In genomic region chrX:101595739-101596419, GRCh38 we compare ENCODE assay signal across 8 cellular contexts. TPM values are rescaled to one million over a fixed set of nuclear protein-coding genes. Genes with fewer than 3 reads are reported as not detected.
DNase-seq lines count a peak whose midpoint lies in the region; ATAC-seq lines count a peak whose summit lies in the region.

No MANE protein-coding gene starts in this region.

- no peaks in the 10 kb centered on the region for H3K9me3 Mint-ChIP-seq in activated T-helper 1 cell treated with anti-CD3 and anti-CD28 coated beads, Interleukin-12 subunit alpha, Interleukin-12 subunit beta, Interleukin-2, Interleukin-4 antibody, amounts not matched to agents 30 ng/mL and 10 ng/mL and 1 ng/mL, durations not matched to agents 14 hours and 24 hours and 36 hours

- H3K4me1 Mint-ChIP-seq in activated T-helper 1 cell treated with anti-CD3 and anti-CD28 coated beads, Interleukin-12 subunit alpha, Interleukin-12 subunit beta, Interleukin-2, Interleukin-4 antibody, amounts not matched to agents 30 ng/mL and 10 ng/mL and 1 ng/mL, durations not matched to agents 14 hours and 24 hours and 36 hours (ENCODE audit: low read depth), result no peaks in the 10 kb centered on the region

- peaks cover 2% of the 10 kb centered on the region for H3K27me3 Mint-ChIP-seq in activated T-helper 1 cell treated with anti-CD3 and anti-CD28 coated beads, Interleukin-12 subunit alpha, Interleukin-12 subunit beta, Interleukin-2, Interleukin-4 antibody, amounts not matched to agents 30 ng/mL and 10 ng/mL and 1 ng/mL, durations not matched to agents 14 hours and 24 hours and 36 hours (ENCODE audit: insufficient read depth)

- intact Hi-C loops in activated T-helper 1 cell treated with anti-CD3 and anti-CD28 coated beads, Interleukin-12 subunit alpha, Interleukin-12 subunit beta, Interleukin-2, Interleukin-4 antibody, amounts not matched to agents 30 ng/mL and 10 ng/mL and 1 ng/mL, durations not matched to agents 14 hours and 24 hours and 36 hours (cut with micrococcal nuclease), result loop anchor here (5.0 kb wide), 4 partner anchors 161 to 491 kb away; no protein-coding TSS in a partner anchor
- intact Hi-C loops in Right ventricle myocardium superior (cut with DNase I), result loop anchor here (5.0 kb wide), 1 partner anchor 201 kb away; no protein-coding TSS in a partner anchor

- no peak overlapping the region for H3K4me3 Mint-ChIP-seq in activated T-helper 1 cell treated with anti-CD3 and anti-CD28 coated beads, Interleukin-12 subunit alpha, Interleukin-12 subunit beta, Interleukin-2, Interleukin-4 antibody, amounts not matched to agents 30 ng/mL and 10 ng/mL and 1 ng/mL, durations not matched to agents 14 hours and 24 hours and 36 hours

- H3K27ac Mint-ChIP-seq in activated T-helper 1 cell treated with anti-CD3 and anti-CD28 coated beads, Interleukin-12 subunit alpha, Interleukin-12 subunit beta, Interleukin-2, Interleukin-4 antibody, amounts not matched to agents 30 ng/mL and 10 ng/mL and 1 ng/mL, durations not matched to agents 14 hours and 24 hours and 36 hours, result no peak overlapping the region

- ATAC-seq in GM19397 (IDR thresholded peaks at IDR 0.05; ENCODE audit: unreplicated experiment) (peak; percentile 99), HG03280 (IDR thresholded peaks at IDR 0.05; ENCODE audit: unreplicated experiment) (peak; percentile 99), Right ventricle myocardium superior (ENCODE audit: poor library complexity) (peak; percentile 63)

- DNase-seq in NCI-H2081 (lab: John Stamatoyannopoulos, UW) (peak; percentile 37 to 38), NCI-H2081 treated with DMSO at 0.1 percent for 48 hours (lab: John Stamatoyannopoulos, UW) (no peak), NCI-H524 (lab: John Stamatoyannopoulos, UW) (peak; percentile 74 to 84), Right ventricle myocardium superior (no peak), putamen (ENCODE audit: low spot score) (peak; percentile 58)
- DNase-seq in activated T-helper 1 cell treated with anti-CD3 and anti-CD28 coated beads, Interleukin-12 subunit alpha, Interleukin-12 subunit beta, Interleukin-2, Interleukin-4 antibody, amounts not matched to agents 30 ng/mL and 10 ng/mL and 1 ng/mL, durations not matched to agents 14 hours and 24 hours and 36 hours (ENCODE audit: low spot score), result peak; percentile 8

- H3K36me3 Mint-ChIP-seq in activated T-helper 1 cell treated with anti-CD3 and anti-CD28 coated beads, Interleukin-12 subunit alpha, Interleukin-12 subunit beta, Interleukin-2, Interleukin-4 antibody, amounts not matched to agents 30 ng/mL and 10 ng/mL and 1 ng/mL, durations not matched to agents 14 hours and 24 hours and 36 hours (ENCODE audit: low read depth), result no peaks in the 10 kb centered on the region

RNA-seq across cellular contexts. Expression of gene ARMCX6, which starts 21.9 kb away (rescaled TPM):
- total RNA-seq in activated T-helper 1 cell treated with anti-CD3 and anti-CD28 coated beads, Interleukin-12 subunit alpha, Interleukin-12 subunit beta, Interleukin-2, Interleukin-4 antibody, amounts not matched to agents 30 ng/mL and 10 ng/mL and 1 ng/mL, durations not matched to agents 14 hours and 24 hours and 36 hours, result 79.3 and 83.5 TPM in 2 replicates
- total RNA-seq in Right ventricle myocardium superior, result 22.3 TPM

RNA-seq across cellular contexts. Expression of gene ARMCX3, which starts 27.1 kb away (rescaled TPM):
- 63.2 and 70.2 TPM in 2 replicates for total RNA-seq in activated T-helper 1 cell treated with anti-CD3 and anti-CD28 coated beads, Interleukin-12 subunit alpha, Interleukin-12 subunit beta, Interleukin-2, Interleukin-4 antibody, amounts not matched to agents 30 ng/mL and 10 ng/mL and 1 ng/mL, durations not matched to agents 14 hours and 24 hours and 36 hours
- 53.5 TPM for total RNA-seq in Right ventricle myocardium superior

RNA-seq across cellular contexts. Expression of gene ARMCX1, which starts 45.5 kb away (rescaled TPM):
- 0.16 and 0.20 TPM in 2 replicates for total RNA-seq in activated T-helper 1 cell treated with anti-CD3 and anti-CD28 coated beads, Interleukin-12 subunit alpha, Interleukin-12 subunit beta, Interleukin-2, Interleukin-4 antibody, amounts not matched to agents 30 ng/mL and 10 ng/mL and 1 ng/mL, durations not matched to agents 14 hours and 24 hours and 36 hours
- 29.8 TPM for total RNA-seq in Right ventricle myocardium superior

Comparison
In these comparisons a context has a peak if more than half of its experiments do, and no peak if none do; other contexts are left out.
1. DNase-seq: peak in NCI-H2081 (2 of 2), NCI-H524 (2 of 2), activated T-helper 1 cell treated with anti-CD3 and anti-CD28 coated beads, Interleukin-12 subunit alpha, Interleukin-12 subunit beta, Interleukin-2, Interleukin-4 antibody, amounts not matched to agents 30 ng/mL and 10 ng/mL and 1 ng/mL, durations not matched to agents 14 hours and 24 hours and 36 hours (single experiment) and putamen (single experiment); none in NCI-H2081 treated with DMSO at 0.1 percent for 48 hours (single experiment) and Right ventricle myocardium superior (single experiment).
2. RNA of gene ARMCX1, which starts 45.5 kb away (total RNA-seq): 29.8 TPM in Right ventricle myocardium superior (single experiment); 0.16 to 0.20 TPM in activated T-helper 1 cell treated with anti-CD3 and anti-CD28 coated beads, Interleukin-12 subunit alpha, Interleukin-12 subunit beta, Interleukin-2, Interleukin-4 antibody, amounts not matched to agents 30 ng/mL and 10 ng/mL and 1 ng/mL, durations not matched to agents 14 hours and 24 hours and 36 hours; every median in the first group is over 10 times any median in the second.
3. Peak in every context shown above with its lines, with median percentiles within 50 percentile points of each other: ATAC-seq.